In the genomic region with DNA sequence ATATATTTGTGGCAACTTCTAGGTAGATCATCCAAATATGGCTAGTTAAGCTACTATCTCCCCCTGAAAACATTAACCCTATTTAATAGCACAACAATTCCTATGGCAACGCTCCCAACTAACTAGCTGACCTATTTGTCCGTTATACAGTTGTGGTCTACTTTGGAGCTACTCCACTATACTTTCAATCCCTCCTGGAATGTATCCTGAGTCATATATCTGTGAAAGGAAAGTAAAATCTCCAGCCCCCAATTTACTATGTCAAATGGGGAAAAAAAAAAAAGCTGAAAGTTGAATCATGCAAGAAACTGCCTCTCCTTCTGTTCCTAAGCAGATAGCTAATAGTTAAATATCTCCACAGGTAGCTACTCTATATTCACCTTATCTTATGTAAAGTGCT, we compare ENCODE assay signal across 1 cellular context.
A peak's percentile ranks its signal among the peaks of the same experiment; 100 is the strongest.
TF ChIP-seq lines count a peak whose summit lies in the region.

No MANE protein-coding gene starts in this region.

TF ChIP-seq in SK-N-SH, 30 proteins besides CTCF, POLR2A, EP300 and RAD21 (continued from another document):
- TF ChIP-seq, protein P1, sequence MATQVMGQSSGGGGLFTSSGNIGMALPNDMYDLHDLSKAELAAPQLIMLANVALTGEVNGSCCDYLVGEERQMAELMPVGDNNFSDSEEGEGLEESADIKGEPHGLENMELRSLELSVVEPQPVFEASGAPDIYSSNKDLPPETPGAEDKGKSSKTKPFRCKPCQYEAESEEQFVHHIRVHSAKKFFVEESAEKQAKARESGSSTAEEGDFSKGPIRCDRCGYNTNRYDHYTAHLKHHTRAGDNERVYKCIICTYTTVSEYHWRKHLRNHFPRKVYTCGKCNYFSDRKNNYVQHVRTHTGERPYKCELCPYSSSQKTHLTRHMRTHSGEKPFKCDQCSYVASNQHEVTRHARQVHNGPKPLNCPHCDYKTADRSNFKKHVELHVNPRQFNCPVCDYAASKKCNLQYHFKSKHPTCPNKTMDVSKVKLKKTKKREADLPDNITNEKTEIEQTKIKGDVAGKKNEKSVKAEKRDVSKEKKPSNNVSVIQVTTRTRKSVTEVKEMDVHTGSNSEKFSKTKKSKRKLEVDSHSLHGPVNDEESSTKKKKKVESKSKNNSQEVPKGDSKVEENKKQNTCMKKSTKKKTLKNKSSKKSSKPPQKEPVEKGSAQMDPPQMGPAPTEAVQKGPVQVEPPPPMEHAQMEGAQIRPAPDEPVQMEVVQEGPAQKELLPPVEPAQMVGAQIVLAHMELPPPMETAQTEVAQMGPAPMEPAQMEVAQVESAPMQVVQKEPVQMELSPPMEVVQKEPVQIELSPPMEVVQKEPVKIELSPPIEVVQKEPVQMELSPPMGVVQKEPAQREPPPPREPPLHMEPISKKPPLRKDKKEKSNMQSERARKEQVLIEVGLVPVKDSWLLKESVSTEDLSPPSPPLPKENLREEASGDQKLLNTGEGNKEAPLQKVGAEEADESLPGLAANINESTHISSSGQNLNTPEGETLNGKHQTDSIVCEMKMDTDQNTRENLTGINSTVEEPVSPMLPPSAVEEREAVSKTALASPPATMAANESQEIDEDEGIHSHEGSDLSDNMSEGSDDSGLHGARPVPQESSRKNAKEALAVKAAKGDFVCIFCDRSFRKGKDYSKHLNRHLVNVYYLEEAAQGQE (IDR thresholded peaks at IDR 0.05; ENCODE audit: low read depth, low read length): no peak
- TF ChIP-seq EZH2phosphoT487 (IDR thresholded peaks at IDR 0.05; ENCODE audit: borderline replicate concordance, low read depth) (no peak), TEAD4 (IDR thresholded peaks at IDR 0.05; ENCODE audit: borderline replicate concordance, insufficient read depth) (peak; percentile 36; the same call in 1 of the 2 replicates), SIN3A (IDR thresholded peaks at IDR 0.05; ENCODE audit: borderline replicate concordance, low read depth, low read length) (no peak), FOXM1 (IDR thresholded peaks at IDR 0.05; ENCODE audit: low read depth) (peak; percentile 49; the same call in 1 of the 2 replicates), FOXJ3 (CRISPR knock-in tag; IDR thresholded peaks at IDR 0.05) (no peak), NFIC (IDR thresholded peaks at IDR 0.05; ENCODE audit: borderline replicate concordance) (peak; percentile 40), GATA2 (CRISPR knock-in tag; IDR thresholded peaks at IDR 0.05) (no peak), RFX5 (IDR thresholded peaks at IDR 0.05; ENCODE audit: low read length) (no peak), ELF1 (IDR thresholded peaks at IDR 0.05) (no peak), FOSL2 (IDR thresholded peaks at IDR 0.05; ENCODE audit: borderline replicate concordance, low read depth) (peak; percentile 79; the same call in 1 of the 2 replicates)
- TF ChIP-seq, protein P2, sequence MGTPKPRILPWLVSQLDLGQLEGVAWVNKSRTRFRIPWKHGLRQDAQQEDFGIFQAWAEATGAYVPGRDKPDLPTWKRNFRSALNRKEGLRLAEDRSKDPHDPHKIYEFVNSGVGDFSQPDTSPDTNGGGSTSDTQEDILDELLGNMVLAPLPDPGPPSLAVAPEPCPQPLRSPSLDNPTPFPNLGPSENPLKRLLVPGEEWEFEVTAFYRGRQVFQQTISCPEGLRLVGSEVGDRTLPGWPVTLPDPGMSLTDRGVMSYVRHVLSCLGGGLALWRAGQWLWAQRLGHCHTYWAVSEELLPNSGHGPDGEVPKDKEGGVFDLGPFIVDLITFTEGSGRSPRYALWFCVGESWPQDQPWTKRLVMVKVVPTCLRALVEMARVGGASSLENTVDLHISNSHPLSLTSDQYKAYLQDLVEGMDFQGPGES (IDR thresholded peaks at IDR 0.05; ENCODE audit: low read depth, low read length): no peak
